In genomic region chr12:131783915-131784541, GRCh38 we compare ENCODE assay signal across 8 cellular contexts. TPM values are rescaled to one million over a fixed set of nuclear protein-coding genes. Genes with fewer than 3 reads are reported as not detected.
A peak's percentile ranks its signal among the peaks of the same experiment; 100 is the strongest.
DNase-seq lines count a peak whose midpoint lies in the region; ATAC-seq and TF ChIP-seq lines count a peak whose summit lies in the region.

No MANE protein-coding gene starts in this region.

- H3K4me3 Mint-ChIP-seq in activated T-cell treated with anti-CD3 and anti-CD28 coated beads, Interleukin-2, amount 50 U/mL, for 72 hours, result no peak overlapping the region

- DNase-seq in activated T-cell treated with anti-CD3 and anti-CD28 coated beads, Interleukin-2, amount 50 U/mL, for 72 hours, result no peak
- DNase-seq in activated T-cell treated with anti-CD3 and anti-CD28 coated beads, Interleukin-2, amount 50 U/mL, for 1 hour, result no peak
- DNase-seq in HS-27A (ENCODE audit: low read depth), result peak; percentile 83
- DNase-seq in astrocyte of the spinal cord (ENCODE audit: low read depth, low spot score), result peak; percentile 90
- DNase-seq in retinal pigment epithelial cell (ENCODE audit: low read depth), result peak; percentile 52
- no peak for DNase-seq in NCI-H526 (lab: John Stamatoyannopoulos, UW)
- no peak for DNase-seq in putamen (ENCODE audit: low spot score)
- DNase-seq in activated T-cell treated with anti-CD3 and anti-CD28 coated beads, Interleukin-2, amount 50 U/mL, for 48 hours, result no peak

- in situ Hi-C loops in astrocyte of the spinal cord (cut with HindIII; ENCODE audit: low sequenced_read_pairs), result no loop called here

- no peaks in the 10 kb centered on the region for H3K27me3 Mint-ChIP-seq in activated T-cell treated with anti-CD3 and anti-CD28 coated beads, Interleukin-2, amount 50 U/mL, for 72 hours (ENCODE audit: low read depth)

- H3K9me3 Mint-ChIP-seq in activated T-cell treated with anti-CD3 and anti-CD28 coated beads, Interleukin-2, amount 50 U/mL, for 72 hours, result no peaks in the 10 kb centered on the region

- H3K36me3 Mint-ChIP-seq in activated T-cell treated with anti-CD3 and anti-CD28 coated beads, Interleukin-2, amount 50 U/mL, for 72 hours (ENCODE audit: insufficient read depth in 2 of 2), result peaks cover 3 to 7% of the 10 kb centered on the region in 2 donors

- H3K27ac Mint-ChIP-seq in activated T-cell treated with anti-CD3 and anti-CD28 coated beads, Interleukin-2, amount 50 U/mL, for 72 hours, result peak overlapping the region; percentile 57

- H3K4me3 ChIP-seq in astrocyte of the spinal cord (ENCODE audit: low read depth, low read length), result peak overlapping the region; percentile 16
- H3K4me3 ChIP-seq in retinal pigment epithelial cell (ENCODE audit: low read length), result peak overlapping the region; percentile 40

- TF ChIP-seq CTCF in astrocyte of the spinal cord (IDR thresholded peaks at IDR 0.05; ENCODE audit: low read depth, low read length) (no peak), retinal pigment epithelial cell (conservative IDR thresholded peaks at IDR 0.05; ENCODE audit: low read depth, low read length) (no peak)

- ATAC-seq in activated T-cell treated with anti-CD3 and anti-CD28 coated beads, Interleukin-2, amount 50 U/mL, for 72 hours (replicated peaks in 1 of 2), result no peak

- H3K4me1 Mint-ChIP-seq in activated T-cell treated with anti-CD3 and anti-CD28 coated beads, Interleukin-2, amount 50 U/mL, for 72 hours (ENCODE audit: low read depth), result no peaks in the 10 kb centered on the region

RNA-seq across cellular contexts. Expression of gene MMP17, which starts 44.2 kb away (rescaled TPM):
- not detected for total RNA-seq in activated T-cell treated with anti-CD3 and anti-CD28 coated beads, Interleukin-2, amount 50 U/mL, for 72 hours

Comparison
In these comparisons a context has a peak if more than half of its experiments do, and no peak if none do; other contexts are left out.
1. DNase-seq: peak in HS-27A (single experiment), astrocyte of the spinal cord (single experiment) and retinal pigment epithelial cell (single experiment); none in activated T-cell treated with anti-CD3 and anti-CD28 coated beads, Interleukin-2, amount 50 U/mL, for 72 hours (0 of 2), activated T-cell treated with anti-CD3 and anti-CD28 coated beads, Interleukin-2, amount 50 U/mL, for 1 hour (single experiment), NCI-H526 (0 of 2), putamen (single experiment) and activated T-cell treated with anti-CD3 and anti-CD28 coated beads, Interleukin-2, amount 50 U/mL, for 48 hours (0 of 2).